Comparison of ENCODE assay signal across 19 cellular contexts in the genomic region with DNA sequence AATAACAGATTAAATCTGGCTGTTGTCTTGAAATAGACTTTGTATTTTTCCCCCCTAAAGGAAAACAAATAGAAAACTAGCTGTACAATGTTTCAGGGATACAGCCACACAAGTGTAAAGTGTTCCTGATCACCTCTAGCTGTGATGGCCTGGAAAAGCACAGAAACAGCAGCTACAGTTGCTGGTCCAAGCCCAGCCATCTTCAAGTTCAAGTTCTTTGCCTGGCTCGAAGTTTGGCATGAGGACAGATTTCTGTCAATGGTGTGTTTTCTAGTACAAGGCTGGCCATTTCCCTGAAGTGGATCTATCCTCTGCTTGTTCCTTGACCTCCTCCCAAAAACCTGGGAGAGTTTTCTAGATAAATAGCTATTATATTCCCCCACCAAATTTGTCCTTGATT.
DNase-seq lines count a peak whose midpoint lies in the region; ATAC-seq and TF ChIP-seq lines count a peak whose summit lies in the region.
"Had no signal": no experiment of that assay in that cellular context is flagged by ENCODE, and none has a peak within 500 bp of the region (broad histone marks: within the 10 kb centered on the region; RNA-seq: fewer than 3 reads in every experiment).

No MANE protein-coding gene starts in this region.

- H3K4me1 ChIP-seq in left ventricle myocardium inferior (peaks cover 31% of the 10 kb centered on the region), right atrium auricular region (no peaks in the 10 kb centered on the region), right cardiac atrium (ENCODE audit: control insufficient read depth, insufficient read depth, low read length) (no peaks in the 10 kb centered on the region)
- H3K4me1 ChIP-seq: A549; BLaER1 treated with 17β-estradiol and CSF1 and Interleukin-3, amounts not matched to agents 10 nM and 100 nM; Caco-2 had no signal

- TF ChIP-seq CTCF in left ventricle myocardium inferior (IDR thresholded peaks at IDR 0.05; ENCODE audit: borderline replicate concordance) (no peak), right atrium auricular region (IDR thresholded peaks at IDR 0.05) (no peak)

- no peak overlapping the region for H3K4me3 ChIP-seq in left ventricle myocardium inferior
- no peak overlapping the region for H3K4me3 ChIP-seq in right atrium auricular region
- H3K4me3 ChIP-seq in right cardiac atrium (ENCODE audit: low read length) = no peak overlapping the region
- H3K4me3 ChIP-seq: A549; BLaER1 treated with 17β-estradiol and CSF1 and Interleukin-3, amounts not matched to agents 10 nM and 100 nM had no signal

- no peaks in the 10 kb centered on the region for H3K9me3 ChIP-seq in left ventricle myocardium inferior (replicated peaks)
- H3K9me3 ChIP-seq in right atrium auricular region = no peaks in the 10 kb centered on the region
- H3K9me3 ChIP-seq in right cardiac atrium (ENCODE audit: control insufficient read depth, low read length) = no peaks in the 10 kb centered on the region
- H3K9me3 ChIP-seq: A549, Caco-2 had no signal

- WGBS in right cardiac atrium = 19% methylated on average over 1 of the region's 1 CpG

- H3K36me3 ChIP-seq in left ventricle myocardium inferior (no peaks in the 10 kb centered on the region), right atrium auricular region (no peaks in the 10 kb centered on the region)
- H3K36me3 ChIP-seq: BLaER1 treated with 17β-estradiol and CSF1 and Interleukin-3, amounts not matched to agents 10 nM and 100 nM had no signal

- H3K27ac ChIP-seq in left ventricle myocardium inferior (replicated peaks) (peak overlapping the region; percentile 41), right atrium auricular region (no peak overlapping the region), right cardiac atrium (ENCODE audit: low read length) (no peak overlapping the region)
- H3K27ac ChIP-seq: 22Rv1; A549; BLaER1 treated with 17β-estradiol and CSF1 and Interleukin-3, amounts not matched to agents 10 nM and 100 nM; C4-2B had no signal

- ATAC-seq in Right ventricle myocardium superior (ENCODE audit: poor library complexity) (peak; percentile 53), Right ventricle myocardium inferior (no peak), right cardiac atrium (peak; percentile 32 to 46), HG02973 (IDR thresholded peaks at IDR 0.05; ENCODE audit: unreplicated experiment) (no peak)
- ATAC-seq: A549; CD8-positive, alpha-beta T cell had no signal

- intact Hi-C loops in Right ventricle myocardium superior (cut with DNase I) (no loop called here), Right ventricle myocardium inferior (cut with DNase I) (loop anchor here (10.0 kb wide), 1 partner anchor 129 kb away; no protein-coding TSS in a partner anchor), left ventricle myocardium inferior (cut with micrococcal nuclease) (no loop called here), right cardiac atrium (cut with DNase I) (no loop called here)

- no peak for DNase-seq in Right ventricle myocardium superior
- no peak for DNase-seq in Right ventricle myocardium inferior (ENCODE audit: missing footprints)
- DNase-seq in left ventricle myocardium inferior = no peak
- DNase-seq in right atrium auricular region (ENCODE audit: low spot score) = no peak
- DNase-seq in fibroblast of peridontal ligament (ENCODE audit: extremely low read depth) = peak; percentile 7
- no peak for DNase-seq in right cardiac atrium
- DNase-seq in GM19238 (ENCODE audit: insufficient read length, low spot score) = no peak
- DNase-seq: AML-193; Caco-2; Calu3; CD4-positive, alpha-beta T cell; CD8-positive, alpha-beta T cell; DMS79 treated with DMSO at 0.1 percent for 48 hours; GF-D8 had no signal

- no peaks in the 10 kb centered on the region for H3K27me3 ChIP-seq in left ventricle myocardium inferior (ENCODE audit: low read depth)
- H3K27me3 ChIP-seq in right atrium auricular region = no peaks in the 10 kb centered on the region
- H3K27me3 ChIP-seq in right cardiac atrium (ENCODE audit: control insufficient read depth, insufficient read depth) = no peaks in the 10 kb centered on the region
- H3K27me3 ChIP-seq: BLaER1 treated with 17β-estradiol and CSF1 and Interleukin-3, amounts not matched to agents 10 nM and 100 nM had no signal

Comparison
In these comparisons a context has a peak if more than half of its experiments do, and no peak if none do; other contexts are left out.
1. ATAC-seq: peak in Right ventricle myocardium superior (single experiment) and right cardiac atrium (2 of 2); none in Right ventricle myocardium inferior (single experiment) and HG02973 (single experiment).